In the genomic region with DNA sequence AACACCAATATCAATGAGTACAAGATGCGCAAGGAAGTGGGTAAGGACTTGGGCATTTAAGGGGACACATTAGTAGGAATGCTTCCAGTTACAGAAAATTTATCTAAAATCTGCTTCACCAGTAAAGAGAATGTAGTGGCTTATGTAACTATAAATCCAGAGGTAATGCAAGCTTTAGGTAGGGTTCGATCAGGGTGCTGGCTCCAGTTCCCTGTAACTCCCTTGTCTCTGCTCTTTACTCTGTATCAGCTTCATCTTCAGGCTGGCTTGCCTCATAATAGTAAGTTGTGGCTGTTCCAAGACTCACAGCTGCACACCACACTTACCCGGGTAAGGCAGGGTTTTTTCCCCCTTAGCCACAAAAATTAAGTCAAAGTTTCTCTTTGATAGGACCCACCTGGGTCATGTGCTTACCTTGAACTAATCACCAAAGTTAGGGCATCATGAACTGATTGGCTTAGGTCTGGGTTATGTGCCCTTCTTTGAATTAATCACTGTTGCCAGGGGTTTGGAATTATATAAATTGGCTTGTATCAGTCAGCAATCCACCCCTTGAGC, we compare ENCODE assay signal across 12 cellular contexts. TPM values are rescaled to one million over a fixed set of nuclear protein-coding genes. Genes with fewer than 3 reads are reported as not detected.
DNase-seq lines count a peak whose midpoint lies in the region; ATAC-seq lines count a peak whose summit lies in the region.
"Had no signal": no experiment of that assay in that cellular context is flagged by ENCODE, and none has a peak within 500 bp of the region (broad histone marks: within the 10 kb centered on the region; RNA-seq: fewer than 3 reads in every experiment).

No MANE protein-coding gene starts in this region.

- peak; percentile 73 for ATAC-seq in GM18498 (IDR thresholded peaks at IDR 0.05; ENCODE audit: unreplicated experiment)
- peak; percentile 61 for ATAC-seq in GM19397 (IDR thresholded peaks at IDR 0.05; ENCODE audit: unreplicated experiment)
- ATAC-seq in HG02943 (IDR thresholded peaks at IDR 0.05; ENCODE audit: low read depth, unreplicated experiment) = peak; percentile 47
- peak; percentile 83 for ATAC-seq in activated T-helper 17 cell treated with anti-CD3 and anti-CD28 coated beads, Interleukin-2, amount 50 U/mL, for 72 hours (replicated peaks)
- ATAC-seq in left cardiac atrium = no peak
- ATAC-seq: effector memory CD8-positive, alpha-beta T cell had no signal

- DNase-seq in NCI-H1417 (lab: John Stamatoyannopoulos, UW) (no peak), left cardiac atrium (no peak), NCI-H128 (lab: John Stamatoyannopoulos, UW; ENCODE audit: unreplicated experiment) (no peak)
- DNase-seq in stimulated activated CD4-positive, alpha-beta T cell treated with anti-CD3 and anti-CD28 coated beads, Interleukin-12 subunit alpha, Interleukin-12 subunit beta, amount 100 ng/mL, for 4 hours = no peak
- DNase-seq: Calu3; effector memory CD8-positive, alpha-beta T cell; stimulated activated CD4-positive, alpha-beta T cell treated with anti-CD3 and anti-CD28 coated beads, Interleukin-4, amount 100 ng/mL, for 24 hours had no signal

- H3K9me3 Mint-ChIP-seq in activated T-helper 17 cell treated with anti-CD3 and anti-CD28 coated beads, Interleukin-2, amount 50 U/mL, for 72 hours = no peaks in the 10 kb centered on the region
- H3K9me3 Mint-ChIP-seq: activated naive CD4-positive, alpha-beta T cell treated with anti-CD3 and anti-CD28 coated beads, Interleukin-2, amount 50 U/mL, for 24 hours; effector memory CD8-positive, alpha-beta T cell had no signal

- no peak overlapping the region for H3K4me3 Mint-ChIP-seq in activated T-helper 17 cell treated with anti-CD3 and anti-CD28 coated beads, Interleukin-2, amount 50 U/mL, for 72 hours
- H3K4me3 Mint-ChIP-seq: activated naive CD4-positive, alpha-beta T cell treated with anti-CD3 and anti-CD28 coated beads, Interleukin-2, amount 50 U/mL, for 24 hours; effector memory CD8-positive, alpha-beta T cell had no signal

- H3K27me3 Mint-ChIP-seq in activated T-helper 17 cell treated with anti-CD3 and anti-CD28 coated beads, Interleukin-2, amount 50 U/mL, for 72 hours = no peaks in the 10 kb centered on the region
- H3K27me3 Mint-ChIP-seq: activated naive CD4-positive, alpha-beta T cell treated with anti-CD3 and anti-CD28 coated beads, Interleukin-2, amount 50 U/mL, for 24 hours had no signal

- intact Hi-C loops in left cardiac atrium (cut with DNase I) = loop anchor here in 1 of 2 donors (5.0 kb wide), 1 partner anchor 175 kb away; no protein-coding TSS in a partner anchor

- H3K36me3 Mint-ChIP-seq in activated T-helper 17 cell treated with anti-CD3 and anti-CD28 coated beads, Interleukin-2, amount 50 U/mL, for 72 hours (ENCODE audit: low read depth) = no peaks in the 10 kb centered on the region
- H3K36me3 Mint-ChIP-seq: activated naive CD4-positive, alpha-beta T cell treated with anti-CD3 and anti-CD28 coated beads, Interleukin-2, amount 50 U/mL, for 24 hours had no signal

- no peaks in the 10 kb centered on the region for H3K4me1 Mint-ChIP-seq in activated T-helper 17 cell treated with anti-CD3 and anti-CD28 coated beads, Interleukin-2, amount 50 U/mL, for 72 hours
- H3K4me1 Mint-ChIP-seq: activated naive CD4-positive, alpha-beta T cell treated with anti-CD3 and anti-CD28 coated beads, Interleukin-2, amount 50 U/mL, for 24 hours had no signal

- H3K27ac Mint-ChIP-seq in activated T-helper 17 cell treated with anti-CD3 and anti-CD28 coated beads, Interleukin-2, amount 50 U/mL, for 72 hours = no peak overlapping the region
- H3K27ac Mint-ChIP-seq: effector memory CD8-positive, alpha-beta T cell had no signal

RNA-seq across cellular contexts. Expression of a gene that starts 35.5 kb away (rescaled TPM):
- total RNA-seq in activated T-helper 17 cell treated with anti-CD3 and anti-CD28 coated beads, Interleukin-2, amount 50 U/mL, for 72 hours = under 1 TPM; 0.06 to 0.64 TPM
- total RNA-seq in left cardiac atrium = 10 to 100 TPM; 14.1 to 17.3 TPM

Comparison
In these comparisons a context has a peak if more than half of its experiments do, and no peak if none do; other contexts are left out.
1. ATAC-seq: peak in GM18498 (single experiment), GM19397 (single experiment), HG02943 (single experiment) and activated T-helper 17 cell treated with anti-CD3 and anti-CD28 coated beads, Interleukin-2, amount 50 U/mL, for 72 hours (single experiment); none in left cardiac atrium (0 of 2).
2. RNA of a gene that starts 35.5 kb away (total RNA-seq): 14.1 to 17.3 TPM in left cardiac atrium; 0.06 to 0.64 TPM in activated T-helper 17 cell treated with anti-CD3 and anti-CD28 coated beads, Interleukin-2, amount 50 U/mL, for 72 hours; every median in the first group is over 4 times any median in the second.